Comparison of ENCODE assay signal across 1 cellular context in the genomic region with DNA sequence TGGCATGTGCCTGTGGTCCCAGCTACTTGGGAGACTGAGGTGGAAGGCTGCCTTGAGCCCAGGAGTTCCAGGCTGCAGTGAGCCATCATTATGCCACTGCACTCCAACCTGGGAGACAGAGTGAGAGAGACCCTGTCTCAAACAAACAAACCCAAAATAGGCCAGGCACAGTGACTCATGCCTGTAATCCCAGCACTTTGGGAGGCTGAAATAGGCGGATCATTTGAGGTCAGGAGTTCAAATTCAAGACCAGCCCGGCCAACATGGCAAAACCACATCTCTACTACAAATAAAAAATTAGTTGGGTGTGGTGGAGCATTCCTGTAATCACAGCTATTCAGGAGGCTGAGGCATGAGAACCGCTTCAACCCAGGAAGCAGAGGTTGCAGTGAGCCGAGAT.
TF ChIP-seq lines count a peak whose summit lies in the region.

No MANE protein-coding gene starts in this region.

TF ChIP-seq in endothelial cell of umbilical vein, 7 proteins besides CTCF, POLR2A, EP300 and RAD21 (continued from another document):
- TF ChIP-seq FOS (IDR thresholded peaks at IDR 0.05; ENCODE audit: borderline replicate concordance, insufficient read depth, low read length) (no peak), MYC (IDR thresholded peaks at IDR 0.05; ENCODE audit: low read depth, low read length) (no peak), POLR2AphosphoS5 (IDR thresholded peaks at IDR 0.05; ENCODE audit: insufficient read depth, low read depth, low read length) (no peak), JUN (IDR thresholded peaks at IDR 0.05; ENCODE audit: borderline replicate concordance, insufficient read depth, insufficient read length, low read depth) (no peak), EZH2 (IDR thresholded peaks at IDR 0.05; ENCODE audit: borderline replicate concordance, low read depth, low read length, severe bottlenecking) (no peak)
- TF ChIP-seq, protein P1, sequence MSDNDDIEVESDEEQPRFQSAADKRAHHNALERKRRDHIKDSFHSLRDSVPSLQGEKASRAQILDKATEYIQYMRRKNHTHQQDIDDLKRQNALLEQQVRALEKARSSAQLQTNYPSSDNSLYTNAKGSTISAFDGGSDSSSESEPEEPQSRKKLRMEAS (IDR thresholded peaks at IDR 0.05; ENCODE audit: insufficient read depth, insufficient read length) = no peak
TF ChIP-seq in endothelial cell of umbilical vein: peak in this region for 0.
